2 cellular contexts compared by ENCODE assay signal in the genomic region with DNA sequence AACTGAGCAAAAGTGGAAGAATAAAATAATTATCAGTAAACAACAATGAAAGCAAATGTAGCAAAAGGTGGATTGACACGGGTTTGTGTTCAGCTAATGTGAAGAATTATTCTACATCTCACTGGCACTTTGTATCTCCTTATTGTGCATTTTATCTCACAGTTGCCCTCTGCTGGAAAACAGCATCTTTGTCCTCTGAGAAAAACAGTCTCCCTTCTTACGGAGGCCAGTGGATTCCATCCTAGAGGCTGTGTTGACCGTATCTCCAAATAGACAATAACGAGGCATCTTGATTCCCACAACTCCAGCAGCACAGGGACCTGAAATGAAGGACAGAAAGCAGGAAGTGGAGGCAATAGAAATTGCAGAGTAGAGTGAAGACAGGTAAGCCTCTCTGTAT.
A peak's percentile ranks its signal among the peaks of the same experiment; 100 is the strongest.
TF ChIP-seq lines count a peak whose summit lies in the region.

No MANE protein-coding gene starts in this region.

TF ChIP-seq in IMR-90, 13 proteins besides CTCF, POLR2A, EP300 and RAD21:
- TF ChIP-seq NFE2L2 (IDR thresholded peaks at IDR 0.05; ENCODE audit: low read depth, low read length): no peak
- TF ChIP-seq MXI1 (IDR thresholded peaks at IDR 0.05; ENCODE audit: borderline replicate concordance, low read depth, low read length): no peak
- peak; percentile 29; the same call in 1 of the 2 replicates for TF ChIP-seq SMC3 (IDR thresholded peaks at IDR 0.05; ENCODE audit: low read depth, low read length)
- no peak for TF ChIP-seq MAFK (IDR thresholded peaks at IDR 0.05; ENCODE audit: low read depth, low read length)
- no peak for TF ChIP-seq CEBPB (IDR thresholded peaks at IDR 0.05; ENCODE audit: low read depth, low read length)

TF ChIP-seq in K562, 482 proteins besides CTCF, POLR2A, EP300 and RAD21:
- TF ChIP-seq ETV1 (tag; conservative IDR thresholded peaks at IDR 0.05; ENCODE audit: low read depth) (no peak), FOXJ3 (CRISPR knock-in tag; IDR thresholded peaks at IDR 0.05) (no peak), MAFG (tag; conservative IDR thresholded peaks at IDR 0.05) (no peak), KHSRP (IDR thresholded peaks at IDR 0.05) (no peak), MCM3 (IDR thresholded peaks at IDR 0.05) (no peak), EGR1 (conservative IDR thresholded peaks at IDR 0.05) (no peak)
- TF ChIP-seq, protein P1, sequence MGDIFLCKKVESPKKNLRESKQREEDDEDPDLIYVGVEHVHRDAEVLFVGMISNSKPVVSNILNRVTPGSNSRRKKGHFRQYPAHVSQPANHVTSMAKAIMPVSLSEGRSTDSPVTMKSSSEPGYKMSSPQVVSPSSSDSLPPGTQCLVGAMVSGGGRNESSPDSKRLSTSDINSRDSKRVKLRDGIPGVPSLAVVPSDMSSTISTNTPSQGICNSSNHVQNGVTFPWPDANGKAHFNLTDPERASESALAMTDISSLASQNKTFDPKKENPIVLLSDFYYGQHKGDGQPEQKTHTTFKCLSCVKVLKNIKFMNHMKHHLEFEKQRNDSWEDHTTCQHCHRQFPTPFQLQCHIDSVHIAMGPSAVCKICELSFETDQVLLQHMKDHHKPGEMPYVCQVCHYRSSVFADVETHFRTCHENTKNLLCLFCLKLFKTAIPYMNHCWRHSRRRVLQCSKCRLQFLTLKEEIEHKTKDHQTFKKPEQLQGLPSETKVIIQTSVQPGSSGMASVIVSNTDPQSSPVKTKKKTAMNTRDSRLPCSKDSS (IDR thresholded peaks at IDR 0.05; ENCODE audit: low read depth, partially characterized antibody): no peak
